18 cellular contexts compared by ENCODE assay signal in genomic region chr20:10705801-10706459, GRCh38. TPM values are rescaled to one million over a fixed set of nuclear protein-coding genes. Genes with fewer than 3 reads are reported as not detected.
DNase-seq lines count a peak whose midpoint lies in the region; ATAC-seq and TF ChIP-seq lines count a peak whose summit lies in the region.
"Had no signal": no experiment of that assay in that cellular context is flagged by ENCODE, and none has a peak within 500 bp of the region (broad histone marks: within the 10 kb centered on the region; RNA-seq: fewer than 3 reads in every experiment).

No MANE protein-coding gene starts in this region.

- TF ChIP-seq EP300 in gastroesophageal sphincter (IDR thresholded peaks at IDR 0.05), result no peak

- H3K27me3 ChIP-seq in RWPE2 (ENCODE audit: insufficient read depth, poor library complexity, severe bottlenecking) (no peaks in the 10 kb centered on the region), gastroesophageal sphincter (no peaks in the 10 kb centered on the region)

- 90 to 93% methylated on average over 5 to 14 of the region's 16 CpGs for WGBS in gastroesophageal sphincter (ENCODE audit: low coverage in 1 of 2), 2 donors

- no peaks in the 10 kb centered on the region for H3K36me3 ChIP-seq in RWPE2 (ENCODE audit: low read depth)
- H3K36me3 ChIP-seq in gastroesophageal sphincter, result no peaks in the 10 kb centered on the region
- H3K36me3 ChIP-seq: thoracic aorta had no signal

- H3K9me3 ChIP-seq in RWPE2 (ENCODE audit: severe bottlenecking) (no peaks in the 10 kb centered on the region), gastroesophageal sphincter (no peaks in the 10 kb centered on the region)
- H3K9me3 ChIP-seq: thoracic aorta had no signal

- peak; percentile 97 for ATAC-seq in RWPE2 (ENCODE audit: low read depth)
- ATAC-seq in gastroesophageal sphincter, result no peak
- no peak for ATAC-seq in GM19328 (IDR thresholded peaks at IDR 0.05; ENCODE audit: unreplicated experiment)

- DNase-seq in 8988T (peak; percentile 57), HPDE6-E6E7 (ENCODE audit: extremely low spot score) (peak; percentile 100), RWPE2 (ENCODE audit: low spot score) (peak; percentile 92), kidney tubule cell (ENCODE audit: low spot score) (peak; percentile 46), islet precursor cell (no peak), iPS-NIHi11 (ENCODE audit: low spot score) (no peak)
- DNase-seq: ACHN; activated naive CD4-positive, alpha-beta T cell treated with Interleukin-2 at 50 U/mL for 16 hours; anterior cingulate cortex; H7; hippocampal formation; MV-4-11; NCI-H2029; NCI-H446 had no signal

- TF ChIP-seq POLR2A in gastroesophageal sphincter (IDR thresholded peaks at IDR 0.05), result no peak

- H3K4me3 ChIP-seq in RWPE2 (ENCODE audit: severe bottlenecking), result no peak overlapping the region
- no peak overlapping the region for H3K4me3 ChIP-seq in gastroesophageal sphincter
- H3K4me3 ChIP-seq: SK-N-MC, thoracic aorta had no signal

- H3K27ac ChIP-seq in RWPE2 (ENCODE audit: poor library complexity, severe bottlenecking), result peak overlapping the region; percentile 46
- no peak overlapping the region for H3K27ac ChIP-seq in gastroesophageal sphincter
- H3K27ac ChIP-seq: SK-N-MC had no signal

- H3K4me1 ChIP-seq in RWPE2 (ENCODE audit: insufficient read depth, poor library complexity, severe bottlenecking) (peaks cover 19% of the 10 kb centered on the region), gastroesophageal sphincter (no peaks in the 10 kb centered on the region)

- TF ChIP-seq CTCF in RWPE2 (IDR thresholded peaks at IDR 0.05; ENCODE audit: poor library complexity, severe bottlenecking) (no peak), gastroesophageal sphincter (IDR thresholded peaks at IDR 0.05) (no peak)

RNA-seq across cellular contexts. Expression of gene JAG1, which starts 32.1 kb away (rescaled TPM):
- 10 to 100 TPM; 34.3 to 81.9 (median 45.7) TPM for total RNA-seq in gastroesophageal sphincter

Comparison
In these comparisons a context has a peak if more than half of its experiments do, and no peak if none do; other contexts are left out.
1. DNase-seq: peak in 8988T (single experiment), HPDE6-E6E7 (single experiment), RWPE2 (single experiment) and kidney tubule cell (single experiment); none in islet precursor cell (single experiment) and iPS-NIHi11 (single experiment).